2 cellular contexts compared by ENCODE assay signal in genomic region chr1:41365320-41365633, GRCh38.
TF ChIP-seq lines count a peak whose summit lies in the region.

No MANE protein-coding gene starts in this region.

TF ChIP-seq in H1, 55 proteins besides CTCF, POLR2A, EP300 and RAD21:
- TF ChIP-seq HDAC6 (IDR thresholded peaks at IDR 0.05; ENCODE audit: low read depth, low read length) = no peak
- 0 out of 2 replicates have a peak, but pooled peaks have one; percentile 24 for TF ChIP-seq SUZ12 (IDR thresholded peaks at IDR 0.05; ENCODE audit: low read length)
- TF ChIP-seq MAFK (IDR thresholded peaks at IDR 0.05; ENCODE audit: low read depth, low read length) = no peak

TF ChIP-seq in SK-N-SH, 30 proteins besides CTCF, POLR2A, EP300 and RAD21:
- no peak for TF ChIP-seq TEAD4 (IDR thresholded peaks at IDR 0.05; ENCODE audit: borderline replicate concordance, insufficient read depth)
- no peak for TF ChIP-seq PBX3 (IDR thresholded peaks at IDR 0.05)
- TF ChIP-seq RFX5 (IDR thresholded peaks at IDR 0.05; ENCODE audit: low read length) = no peak
- TF ChIP-seq TCF12 (IDR thresholded peaks at IDR 0.05) = no peak
- no peak for TF ChIP-seq NFIC (IDR thresholded peaks at IDR 0.05; ENCODE audit: borderline replicate concordance)
- no peak for TF ChIP-seq ZBTB33 (IDR thresholded peaks at IDR 0.05; ENCODE audit: borderline replicate concordance, low read depth)
- no peak for TF ChIP-seq EZH2phosphoT487 (IDR thresholded peaks at IDR 0.05; ENCODE audit: borderline replicate concordance, low read depth)
- no peak for TF ChIP-seq USF2 (IDR thresholded peaks at IDR 0.05; ENCODE audit: borderline replicate concordance, low read depth, low read length)
- TF ChIP-seq ELF1 (IDR thresholded peaks at IDR 0.05) = no peak
- TF ChIP-seq FOXM1 (IDR thresholded peaks at IDR 0.05; ENCODE audit: low read depth) = no peak
- no peak for TF ChIP-seq CHD2 (IDR thresholded peaks at IDR 0.05; ENCODE audit: low read length, partially characterized antibody)
TF ChIP-seq in SK-N-SH: peak in this region for 0.
